ENCODE assay signal across 28 cellular contexts in the genomic region with DNA sequence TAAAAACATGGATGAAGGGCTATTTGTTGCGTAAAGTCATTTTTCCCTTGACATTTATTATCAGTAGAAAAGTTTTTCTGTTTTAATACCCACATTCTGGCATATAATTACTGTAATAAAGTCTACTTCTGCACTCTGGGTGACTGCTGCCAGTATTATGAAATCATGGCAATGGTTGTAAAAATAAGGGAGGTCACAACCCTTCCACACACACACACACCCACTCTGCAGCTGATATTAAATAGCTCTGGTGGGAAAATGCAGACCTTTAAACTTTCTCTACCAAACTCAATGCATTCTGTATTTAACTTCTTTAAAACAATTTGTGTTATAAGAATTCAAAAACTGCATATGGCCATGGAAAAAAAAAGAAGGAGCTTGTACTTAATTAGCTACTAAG.
DNase-seq lines count a peak whose midpoint lies in the region; ATAC-seq and TF ChIP-seq lines count a peak whose summit lies in the region.
"Had no signal": no experiment of that assay in that cellular context is flagged by ENCODE, and none has a peak within 500 bp of the region (broad histone marks: within the 10 kb centered on the region; RNA-seq: fewer than 3 reads in every experiment).

No MANE protein-coding gene starts in this region.

- ATAC-seq in Right ventricle myocardium superior (ENCODE audit: poor library complexity) (peak; percentile 58), heart left ventricle (no peak), upper lobe of right lung (peak; percentile 46), GM19455 (IDR thresholded peaks at IDR 0.05; ENCODE audit: unreplicated experiment) (no peak)
- ATAC-seq: A549; GM23338; lower lobe of right lung; naive thymus-derived CD4-positive, alpha-beta T cell; T-helper 17 cell had no signal

- H3K4me3 ChIP-seq in heart left ventricle: no peak overlapping the region
- H3K4me3 ChIP-seq in fibroblast of villous mesenchyme (ENCODE audit: low read depth, low read length): no peak overlapping the region
- H3K4me3 ChIP-seq in upper lobe of right lung: no peak overlapping the region
- H3K4me3 ChIP-seq in esophagus muscularis mucosa: no peak overlapping the region
- H3K4me3 ChIP-seq: A549, adrenal gland, GM23338, lower lobe of right lung, upper lobe of left lung had no signal

- H3K9me3 ChIP-seq in heart left ventricle: no peaks in the 10 kb centered on the region
- no peaks in the 10 kb centered on the region for H3K9me3 ChIP-seq in upper lobe of right lung
- H3K9me3 ChIP-seq in esophagus muscularis mucosa: no peaks in the 10 kb centered on the region
- H3K9me3 ChIP-seq: A549, adrenal gland, lower lobe of right lung, upper lobe of left lung had no signal

- H3K4me1 ChIP-seq in heart left ventricle (peaks cover 0 to 34% (median 0%) of the 10 kb centered on the region in 12 donors), upper lobe of right lung (peaks cover 3% of the 10 kb centered on the region), esophagus muscularis mucosa (peaks cover 0 to 5% (median 0%) of the 10 kb centered on the region in 4 donors)
- H3K4me1 ChIP-seq: adrenal gland, lower lobe of right lung had no signal

- 85 to 87% (median 86%) methylated on average over 1 of the region's 1 CpG for WGBS in heart left ventricle, 4 donors
- WGBS in esophagus muscularis mucosa: 92% methylated on average over 1 of the region's 1 CpG

- intact Hi-C loops in Right ventricle myocardium superior (cut with DNase I): no loop called here
- intact Hi-C loops in heart left ventricle (cut with DNase I): no loop called here
- intact Hi-C loops in upper lobe of right lung (cut with DNase I): no loop called here
- intact Hi-C loops in esophagus muscularis mucosa (cut with DNase I): no loop called here

- H3K27me3 ChIP-seq in heart left ventricle (no peaks in the 10 kb centered on the region), upper lobe of right lung (no peaks in the 10 kb centered on the region), esophagus muscularis mucosa (no peaks in the 10 kb centered on the region)
- H3K27me3 ChIP-seq: adrenal gland, upper lobe of left lung had no signal

- H3K36me3 ChIP-seq in heart left ventricle (no peaks in the 10 kb centered on the region), upper lobe of right lung (no peaks in the 10 kb centered on the region), esophagus muscularis mucosa (no peaks in the 10 kb centered on the region)
- H3K36me3 ChIP-seq: adrenal gland, lower lobe of right lung, upper lobe of left lung had no signal

- no peak for TF ChIP-seq POLR2A in heart left ventricle (IDR thresholded peaks at IDR 0.05)
- no peak for TF ChIP-seq POLR2A in esophagus muscularis mucosa (IDR thresholded peaks at IDR 0.05; ENCODE audit: low read depth)

- no peak for TF ChIP-seq EP300 in esophagus muscularis mucosa (IDR thresholded peaks at IDR 0.05)

- H3K27ac ChIP-seq in heart left ventricle (peak overlapping the region in 1 of 12 donors; percentile 21), upper lobe of right lung (no peak overlapping the region), esophagus muscularis mucosa (replicated peaks in 1 of 4) (no peak overlapping the region)
- H3K27ac ChIP-seq: A549, adrenal gland, lower lobe of right lung, upper lobe of left lung had no signal

- no peak for DNase-seq in Right ventricle myocardium superior
- DNase-seq in heart left ventricle: no peak
- DNase-seq in NOMO-1 treated with dmso at 0.1 percent for 144 hours (lab: John Stamatoyannopoulos, UW; ENCODE audit: unreplicated experiment): peak; percentile 48
- DNase-seq in fibroblast of villous mesenchyme (ENCODE audit: low read depth): peak; percentile 67
- no peak for DNase-seq in upper lobe of right lung
- no peak for DNase-seq in esophagus muscularis mucosa (ENCODE audit: extremely low spot score)
- DNase-seq in foreskin melanocyte: no peak
- DNase-seq: activated CD4-positive, alpha-beta T cell treated with anti-CD3 and anti-CD28 coated beads, Interleukin-2, amount 50 U/mL, for 48 hours; activated CD4-positive, CD25-positive, alpha-beta regulatory T cell treated with anti-CD3 and anti-CD28 coated beads, Interleukin-2, amount 50 U/mL, for 72 hours; activated naive CD4-positive, alpha-beta T cell treated with Interleukin-2 at 50 U/mL for 16 hours; adrenal gland; CD4-positive, alpha-beta T cell; DND-41; HFFc6; IMR-90; lower lobe of right lung; naive thymus-derived CD4-positive, alpha-beta T cell; NCI-H1105; NCI-H1930; NCI-H2171 treated with DMSO at 0.1 percent for 48 hours; NCI-H510A; OCI-M1; stimulated activated naive CD4-positive, alpha-beta T cell; T-helper 17 cell; upper lobe of left lung had no signal

- no peak for TF ChIP-seq CTCF in heart left ventricle (IDR thresholded peaks at IDR 0.05)
- no peak for TF ChIP-seq CTCF in fibroblast of villous mesenchyme (IDR thresholded peaks at IDR 0.05; ENCODE audit: insufficient read depth, low read depth, low read length)
- TF ChIP-seq CTCF in upper lobe of right lung (IDR thresholded peaks at IDR 0.05): no peak
- TF ChIP-seq CTCF in esophagus muscularis mucosa (IDR thresholded peaks at IDR 0.05): no peak

Comparison
In these comparisons a context has a peak if more than half of its experiments do, and no peak if none do; other contexts are left out.
1. ATAC-seq: peak in Right ventricle myocardium superior (single experiment) and upper lobe of right lung (single experiment); none in heart left ventricle (0 of 4) and GM19455 (single experiment).
2. DNase-seq: peak in NOMO-1 treated with dmso at 0.1 percent for 144 hours (single experiment) and fibroblast of villous mesenchyme (single experiment); none in Right ventricle myocardium superior (single experiment), heart left ventricle (0 of 5), upper lobe of right lung (single experiment), esophagus muscularis mucosa (single experiment) and foreskin melanocyte (single experiment).